12 cellular contexts compared by ENCODE assay signal in the genomic region with DNA sequence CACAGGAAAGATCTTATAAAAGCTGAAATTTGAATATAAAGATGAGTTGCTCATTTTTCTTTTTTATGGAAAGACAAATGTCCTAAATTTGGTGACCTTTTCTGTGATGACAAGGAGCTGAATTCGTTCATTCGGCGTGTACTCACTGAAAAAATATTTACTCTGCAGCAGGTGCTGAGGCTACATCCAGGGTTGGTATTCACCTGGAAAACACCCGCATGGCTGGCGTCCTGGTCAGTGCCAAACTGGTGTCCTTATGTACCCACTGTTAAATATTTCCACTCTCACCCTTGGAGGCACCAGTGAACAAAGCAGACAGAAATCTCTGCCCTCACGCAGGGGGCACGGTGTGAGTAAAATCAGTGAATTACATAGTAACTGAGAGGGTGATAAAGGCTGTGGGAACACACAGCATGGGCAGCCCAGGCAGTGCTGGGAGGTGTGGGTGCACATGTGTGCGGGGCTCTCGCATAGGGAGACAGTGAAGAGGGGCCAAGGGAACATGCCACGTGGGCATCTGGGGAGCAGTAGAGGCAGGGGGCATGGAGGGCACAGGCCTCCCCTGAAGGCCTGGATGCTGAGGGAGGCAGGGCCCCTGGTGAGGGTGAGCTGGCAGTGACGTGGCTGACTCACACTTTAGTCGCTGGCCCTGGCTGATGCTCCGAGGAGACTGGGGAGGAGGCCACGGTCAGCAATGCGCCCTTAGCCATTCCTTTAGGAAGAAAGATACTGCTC.
A peak's percentile ranks its signal among the peaks of the same experiment; 100 is the strongest.
DNase-seq lines count a peak whose midpoint lies in the region; ATAC-seq and TF ChIP-seq lines count a peak whose summit lies in the region.
"Had no signal": no experiment of that assay in that cellular context is flagged by ENCODE, and none has a peak within 500 bp of the region (broad histone marks: within the 10 kb centered on the region; RNA-seq: fewer than 3 reads in every experiment).

No MANE protein-coding gene starts in this region.

- H3K4me2 ChIP-seq in H9 (ENCODE audit: insufficient read depth, insufficient read length, low read length), result no peak overlapping the region
- H3K4me2 ChIP-seq in PC-3 (ENCODE audit: low read length), result peak overlapping the region; percentile 70

- DNase-seq in AG04450 (ENCODE audit: low read depth, low spot score), result no peak
- DNase-seq in H9, result no peak
- peak; percentile 82 for DNase-seq in PC-3
- DNase-seq in fibroblast of peridontal ligament (ENCODE audit: extremely low read depth), result peak; percentile 17
- no peak for DNase-seq in NCI-H2227 (lab: John Stamatoyannopoulos, UW; ENCODE audit: unreplicated experiment)
- DNase-seq in caudate nucleus (lab: John Stamatoyannopoulos, UW), result no peak
- DNase-seq: NCI-H1105 had no signal

- no peak overlapping the region for H3K18ac ChIP-seq in H9 (ENCODE audit: insufficient read length, low read depth, low read length)

- H3K4me3 ChIP-seq in AG04450 (ENCODE audit: low read depth, low read length) (no peak overlapping the region), PC-3 (ENCODE audit: low read length) (peak overlapping the region; percentile 48; the same call in 1 of the 2 replicates)
- H3K4me3 ChIP-seq: breast epithelium had no signal

- H2AFZ ChIP-seq in H9 (ENCODE audit: low read length) (no peak overlapping the region), PC-3 (ENCODE audit: low read length) (peak overlapping the region; percentile 71)

- H2AK5ac ChIP-seq in H9 (ENCODE audit: insufficient read length, low read length), result no peak overlapping the region

- no CpG with 5 or more reads among the region's 15 CpGs for WGBS in H9 (ENCODE audit: extremely low coverage, insufficient read length, low lambda C conversion rate)

- no peak overlapping the region for H3K14ac ChIP-seq in H9 (ENCODE audit: insufficient read depth, low read length)

- POLR2A ChIA-PET in AG04450 (lab: Yijun Ruan, JAX), result no interaction called here
- POLR2A ChIA-PET in PC-3 (lab: Charles Lee; ENCODE audit: unreplicated experiment), result no interaction called here

- peaks cover 28 to 31% of the 10 kb centered on the region in 2 experiments for H3K4me1 Mint-ChIP-seq in H9

- no peak overlapping the region for H3T11ph ChIP-seq in H9 (ENCODE audit: low read length)

- H3K79me2 ChIP-seq in H9 (ENCODE audit: insufficient read depth, low read length) (no peaks in the 10 kb centered on the region), PC-3 (ENCODE audit: low read length) (no peaks in the 10 kb centered on the region)

- no peak overlapping the region for H2BK12ac ChIP-seq in H9 (ENCODE audit: insufficient read length, low read depth, low read length)

- no peak overlapping the region for H2BK120ac ChIP-seq in H9 (ENCODE audit: low read depth, low read length, poor library complexity, severe bottlenecking)

- H3K23ac ChIP-seq in H9 (ENCODE audit: insufficient read length, low read depth, low read length), result no peak overlapping the region

- peaks cover 5% of the 10 kb centered on the region for H3K27me3 Mint-ChIP-seq in H9 (ENCODE audit: low read depth)

- H4K20me1 ChIP-seq in H9 (ENCODE audit: control insufficient read depth, insufficient read depth, insufficient read length) (no peaks in the 10 kb centered on the region), PC-3 (ENCODE audit: low read length) (no peaks in the 10 kb centered on the region)

- H3K27me3 ChIP-seq in AG04450 (ENCODE audit: control insufficient read depth, insufficient read depth, low read length) (no peaks in the 10 kb centered on the region), H9 (ENCODE audit: insufficient read depth, low read length) (no peaks in the 10 kb centered on the region), PC-3 (ENCODE audit: low read length) (no peaks in the 10 kb centered on the region)
- H3K27me3 ChIP-seq: breast epithelium had no signal

- peaks cover 4% of the 10 kb centered on the region for H3F3A ChIP-seq in PC-3 (ENCODE audit: low read length, unreplicated experiment)

- H3K9me3 ChIP-seq in AG04450 (ENCODE audit: control insufficient read depth, insufficient read depth, low read length) (no peaks in the 10 kb centered on the region), H9 (ENCODE audit: control insufficient read depth, low read depth, low read length) (no peaks in the 10 kb centered on the region), PC-3 (ENCODE audit: low read length) (no peaks in the 10 kb centered on the region)
- H3K9me3 ChIP-seq: breast epithelium had no signal

- TF ChIP-seq CTCF in AG04450 (IDR thresholded peaks at IDR 0.05; ENCODE audit: low read depth, low read length) (no peak), H9 (conservative IDR thresholded peaks at IDR 0.05) (no peak), PC-3 (conservative IDR thresholded peaks at IDR 0.05; ENCODE audit: low read depth, low read length) (no peak)

- no peak overlapping the region for H2BK15ac ChIP-seq in H9 (ENCODE audit: low read depth, low read length)

- H3K9ac ChIP-seq in H9 (ENCODE audit: extremely low read depth, insufficient read length, low read length) (no peak overlapping the region), PC-3 (ENCODE audit: low read length) (peak overlapping the region; percentile 51; the same call in 1 of the 2 replicates)

- peaks cover 0 to 4% (median 1%) of the 10 kb centered on the region in 3 experiments; a peak in 1 of 7 replicates for H3K36me3 Mint-ChIP-seq in H9 (ENCODE audit: insufficient read depth in 1 of 3, low read depth in 3 of 3)

- no peaks in the 10 kb centered on the region for H3K36me3 ChIP-seq in PC-3 (ENCODE audit: low read depth, low read length)
- H3K36me3 ChIP-seq: breast epithelium had no signal

- peak overlapping the region in 2 of 3 experiments; percentile 60 to 61; a peak in 2 of 7 replicates for H3K27ac Mint-ChIP-seq in H9
- H3K27ac Mint-ChIP-seq: T-helper 1 cell treated with Interleukin-12 subunit alpha and Interleukin-12 subunit beta and Interleukin-4 antibody, amounts not matched to agents 30 μg/mL and 1 μg/mL, for 36 hours had no signal

- CTCF ChIA-PET in AG04450 (lab: Charles Lee) (interaction anchor here (0.8 to 1.0 kb wide), 2 partner anchors 136 kb away, joined by 3 to 4 read pairs; no protein-coding TSS in a partner anchor), PC-3 (lab: Charles Lee) (no interaction called here)

- H3K4me3 Mint-ChIP-seq in H9, result no peak overlapping the region
- H3K4me3 Mint-ChIP-seq: T-helper 1 cell treated with Interleukin-12 subunit alpha and Interleukin-12 subunit beta and Interleukin-4 antibody, amounts not matched to agents 30 μg/mL and 1 μg/mL, for 36 hours had no signal

- no peak overlapping the region for H2BK5ac ChIP-seq in H9 (ENCODE audit: insufficient read length, low read length)

- no peak overlapping the region for H3K4ac ChIP-seq in H9 (ENCODE audit: low read depth, low read length)

- no peak overlapping the region for H4K8ac ChIP-seq in H9 (replicated peaks; ENCODE audit: insufficient read length, low read depth, low read length)

- H2BK20ac ChIP-seq in H9 (ENCODE audit: low read depth, low read length, poor library complexity, severe bottlenecking), result no peak overlapping the region

- H3K27ac ChIP-seq in AG04450 (ENCODE audit: low read depth, low read length), result peak overlapping the region; percentile 47
- no peak overlapping the region for H3K27ac ChIP-seq in H9 (ENCODE audit: insufficient read length, low read depth, low read length)
- H3K27ac ChIP-seq in PC-3 (ENCODE audit: low read length), result peak overlapping the region; percentile 83
- no peak overlapping the region for H3K27ac ChIP-seq in caudate nucleus (ENCODE audit: low read depth, low read length)
- H3K27ac ChIP-seq: breast epithelium, HL-60 had no signal

- no peak overlapping the region for H3K56ac ChIP-seq in H9 (ENCODE audit: insufficient read length, low read depth, low read length)

- intact Hi-C loops in PC-3 (cut with micrococcal nuclease), result no loop called here

- H3K4me1 ChIP-seq in H9 (ENCODE audit: insufficient read depth, low read length) (peaks cover 16% of the 10 kb centered on the region), PC-3 (ENCODE audit: insufficient read depth, low read length) (peaks cover 33% of the 10 kb centered on the region)
- H3K4me1 ChIP-seq: breast epithelium had no signal

- ATAC-seq in PC-3, result peak; percentile 99
- ATAC-seq in HG03342 (IDR thresholded peaks at IDR 0.05; ENCODE audit: unreplicated experiment), result no peak
- ATAC-seq in HG03108 (IDR thresholded peaks at IDR 0.05; ENCODE audit: unreplicated experiment), result no peak

- H4K91ac ChIP-seq in H9 (ENCODE audit: insufficient read length, low read depth, low read length), result no peak overlapping the region

- H4K5ac ChIP-seq in H9 (ENCODE audit: insufficient read length, low read depth, low read length), result no peak overlapping the region

- H3K9me2 ChIP-seq in PC-3 (replicated peaks; ENCODE audit: low read length), result no peaks in the 10 kb centered on the region

- H3K23me2 ChIP-seq in H9 (ENCODE audit: insufficient read length, low read depth, low read length, poor library complexity, severe bottlenecking), result no peaks in the 10 kb centered on the region

- BruUV-seq in PC-3 (replicated peaks; lab: Mats Ljungman, UMichigan), result no TSS peak

- no peaks in the 10 kb centered on the region for H3K9me3 Mint-ChIP-seq in H9
- H3K9me3 Mint-ChIP-seq: T-helper 1 cell treated with Interleukin-12 subunit alpha and Interleukin-12 subunit beta and Interleukin-4 antibody, amounts not matched to agents 30 μg/mL and 1 μg/mL, for 36 hours had no signal

- H3K79me1 ChIP-seq in H9 (ENCODE audit: insufficient read depth, low read depth, low read length, poor library complexity, severe bottlenecking), result no peaks in the 10 kb centered on the region

Comparison
In these comparisons a context has a peak if more than half of its experiments do, and no peak if none do; other contexts are left out.
1. DNase-seq: peak in PC-3 (single experiment) and fibroblast of peridontal ligament (single experiment); none in AG04450 (single experiment), H9 (single experiment), NCI-H2227 (single experiment) and caudate nucleus (0 of 61).
2. H3K27ac ChIP-seq: peak in AG04450 (single experiment) and PC-3 (single experiment); none in H9 (single experiment) and caudate nucleus (single experiment).